ENCODE assay signal across 20 cellular contexts in the genomic region with DNA sequence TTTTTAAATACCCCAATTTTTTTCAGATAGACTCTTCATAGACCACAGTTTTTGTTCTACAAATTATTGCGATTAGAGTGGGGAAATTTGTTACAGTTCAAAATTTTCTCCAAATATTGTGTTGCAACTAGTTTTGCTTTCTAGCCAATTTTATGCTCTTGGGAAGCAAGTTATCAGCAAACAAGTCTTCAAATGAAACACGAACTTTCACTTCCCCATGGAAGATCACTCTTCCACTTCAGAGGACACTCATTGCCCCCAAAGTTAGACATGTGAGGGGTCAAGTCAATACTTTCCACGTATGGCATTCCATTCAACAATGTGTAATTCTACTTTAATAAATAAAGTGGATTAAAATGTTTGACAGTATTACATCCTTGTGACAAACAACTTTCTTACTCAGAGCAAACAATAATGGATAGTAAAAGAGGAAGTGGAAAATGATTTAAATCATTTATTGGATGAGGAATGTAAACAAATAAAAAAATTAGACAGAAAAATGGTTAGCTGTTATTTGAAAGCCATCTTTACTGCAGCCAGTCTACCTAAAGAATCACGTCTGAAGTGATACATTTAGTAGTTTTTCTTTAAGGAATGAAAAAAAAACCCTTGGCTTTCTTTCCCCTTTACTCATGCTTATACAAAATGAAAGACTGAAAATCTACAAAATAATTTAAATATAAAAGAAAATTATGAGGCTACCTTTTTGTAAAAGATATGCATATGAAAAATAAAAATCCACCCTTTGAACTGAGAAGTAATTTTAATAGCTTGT. TPM values are rescaled to one million over a fixed set of nuclear protein-coding genes. Genes with fewer than 3 reads are reported as not detected.
DNase-seq lines count a peak whose midpoint lies in the region; ATAC-seq, FAIRE-seq and TF ChIP-seq lines count a peak whose summit lies in the region.
"Had no signal": no experiment of that assay in that cellular context is flagged by ENCODE, and none has a peak within 500 bp of the region (broad histone marks: within the 10 kb centered on the region; RNA-seq: fewer than 3 reads in every experiment).

No MANE protein-coding gene starts in this region.

- DNase-seq in GM19238 (ENCODE audit: insufficient read length, low spot score) (peak; percentile 9), OCI-LY7 (ENCODE audit: low spot score) (peak; percentile 18), urothelium cell line (ENCODE audit: low spot score) (no peak), left lung (no peak), CD14-positive monocyte (ENCODE audit: low spot score) (no peak), uterus (no peak)
- DNase-seq: activated CD4-positive, alpha-beta T cell treated with anti-CD3 and anti-CD28 coated beads, Interleukin-2, amount 10 ng/mL, durations not matched to agents 7 days and 5 days; activated T-cell treated with anti-CD3 and anti-CD28 coated beads, Interleukin-2, amount 50 U/mL, for 4 hours; Calu3; caudate nucleus; gastrocnemius medialis; H9; NCI-H1436 treated with DMSO at 0.1 percent for 48 hours; occipital lobe had no signal

- no peaks in the 10 kb centered on the region for H3K36me3 Mint-ChIP-seq in CD14-positive monocyte

- no TSS peak for BruUV-seq in OCI-LY7 (replicated peaks; lab: Mats Ljungman, UMichigan)

- H3K9me3 ChIP-seq in BLaER1: no peaks in the 10 kb centered on the region
- no peaks in the 10 kb centered on the region for H3K9me3 ChIP-seq in OCI-LY7 (ENCODE audit: low read length)
- no peaks in the 10 kb centered on the region for H3K9me3 ChIP-seq in left lung
- no peaks in the 10 kb centered on the region for H3K9me3 ChIP-seq in uterus
- H3K9me3 ChIP-seq: gastrocnemius medialis had no signal

- no peaks in the 10 kb centered on the region for H4K20me1 ChIP-seq in BLaER1
- no peaks in the 10 kb centered on the region for H4K20me1 ChIP-seq in OCI-LY7 (ENCODE audit: insufficient read depth, low read length)

- H3K9me3 Mint-ChIP-seq in CD14-positive monocyte: peaks cover 0 to 12% (median 3%) of the 10 kb centered on the region in 7 donors
- H3K9me3 Mint-ChIP-seq: activated T-cell treated with anti-CD3 and anti-CD28 coated beads, Interleukin-2, amount 50 U/mL, for 4 hours had no signal

- no peak for TF ChIP-seq CTCF in OCI-LY7 (conservative IDR thresholded peaks at IDR 0.05; ENCODE audit: low read length)
- no peak for TF ChIP-seq CTCF in left lung (IDR thresholded peaks at IDR 0.05)
- no peak for TF ChIP-seq CTCF in CD14-positive monocyte (IDR thresholded peaks at IDR 0.05)
- TF ChIP-seq CTCF in uterus (IDR thresholded peaks at IDR 0.05): no peak

- peak overlapping the region; percentile 31 for H3K4me2 ChIP-seq in BLaER1
- H3K4me2 ChIP-seq in OCI-LY7 (ENCODE audit: low read length): no peak overlapping the region

- POLR2A ChIA-PET in OCI-LY7 (lab: Charles Lee): interaction anchor here (0.6 kb wide), 1 partner anchor 12 kb away, joined by 4 read pairs; no protein-coding TSS in a partner anchor

- no peaks in the 10 kb centered on the region for H3K36me3 ChIP-seq in BLaER1
- no peaks in the 10 kb centered on the region for H3K36me3 ChIP-seq in OCI-LY7 (ENCODE audit: insufficient read depth, low read length)
- no peaks in the 10 kb centered on the region for H3K36me3 ChIP-seq in left lung
- no peaks in the 10 kb centered on the region for H3K36me3 ChIP-seq in uterus
- H3K36me3 ChIP-seq: gastrocnemius medialis had no signal

- H3K4me1 ChIP-seq in BLaER1 (peaks cover 22% of the 10 kb centered on the region), OCI-LY7 (ENCODE audit: insufficient read depth, low read length, poor library complexity, severe bottlenecking) (peaks cover 7% of the 10 kb centered on the region), left lung (no peaks in the 10 kb centered on the region), uterus (no peaks in the 10 kb centered on the region)
- H3K4me1 ChIP-seq: gastrocnemius medialis had no signal

- H3K4me3 Mint-ChIP-seq in CD14-positive monocyte: no peak overlapping the region
- H3K4me3 Mint-ChIP-seq: activated CD4-positive, alpha-beta T cell treated with anti-CD3 and anti-CD28 coated beads, Interleukin-2, amount 10 ng/mL, durations not matched to agents 7 days and 5 days; activated T-cell treated with anti-CD3 and anti-CD28 coated beads, Interleukin-2, amount 50 U/mL, for 4 hours; H9; T-helper 2 cell treated with Interferon-gamma antibody and Interleukin-4, amounts not matched to agents 5 μg/mL and 100 μg/mL, for 36 hours had no signal

- peak; percentile 72 for ATAC-seq in HG03066 (IDR thresholded peaks at IDR 0.05; ENCODE audit: low read depth, unreplicated experiment)
- no peak for ATAC-seq in left lung
- ATAC-seq: activated T-cell treated with anti-CD3 and anti-CD28 coated beads, Interleukin-2, amount 50 U/mL, for 4 hours; gastrocnemius medialis had no signal

- no peaks in the 10 kb centered on the region for H3K27me3 ChIP-seq in BLaER1
- H3K27me3 ChIP-seq in left lung: no peaks in the 10 kb centered on the region
- H3K27me3 ChIP-seq in uterus: no peaks in the 10 kb centered on the region
- H3K27me3 ChIP-seq: gastrocnemius medialis had no signal

- H3K27ac Mint-ChIP-seq in CD14-positive monocyte: no peak overlapping the region
- H3K27ac Mint-ChIP-seq: activated CD4-positive, alpha-beta T cell treated with anti-CD3 and anti-CD28 coated beads, Interleukin-2, amount 10 ng/mL, durations not matched to agents 7 days and 5 days; H9; T-helper 2 cell treated with Interferon-gamma antibody and Interleukin-4, amounts not matched to agents 5 μg/mL and 100 μg/mL, for 36 hours had no signal

- CTCF ChIA-PET in OCI-LY7 (lab: Charles Lee; ENCODE audit: unreplicated experiment): no interaction called here

- H3K4me3 ChIP-seq in BLaER1 (no peak overlapping the region), OCI-LY7 (ENCODE audit: low read depth, low read length, poor library complexity, severe bottlenecking) (no peak overlapping the region), left lung (no peak overlapping the region), uterus (no peak overlapping the region)
- H3K4me3 ChIP-seq: gastrocnemius medialis had no signal

- H2AFZ ChIP-seq in OCI-LY7 (ENCODE audit: low read length): no peak overlapping the region

- intact Hi-C loops in OCI-LY7 (cut with micrococcal nuclease; ENCODE audit: unreplicated experiment): no loop called here
- intact Hi-C loops in left lung (cut with DNase I): no loop called here
- intact Hi-C loops in CD14-positive monocyte (cut with micrococcal nuclease): no loop called here
- intact Hi-C loops in uterus (cut with DNase I; ENCODE audit: low total_unique reads): no loop called here

- peaks cover 0 to under 1% (median under 1%) of the 10 kb centered on the region in 3 donors for H3K27me3 Mint-ChIP-seq in CD14-positive monocyte (ENCODE audit: low read depth in 3 of 3)
- H3K27me3 Mint-ChIP-seq: activated CD4-positive, alpha-beta T cell treated with anti-CD3 and anti-CD28 coated beads, Interleukin-2, amount 10 ng/mL, durations not matched to agents 7 days and 5 days had no signal

- no peak for TF ChIP-seq POLR2A in uterus (IDR thresholded peaks at IDR 0.05)

- H3K27ac ChIP-seq in BLaER1: no peak overlapping the region
- no peak overlapping the region for H3K27ac ChIP-seq in OCI-LY7 (ENCODE audit: low read depth, low read length, poor library complexity, severe bottlenecking)
- H3K27ac ChIP-seq in left lung: no peak overlapping the region
- H3K27ac ChIP-seq in uterus: no peak overlapping the region
- H3K27ac ChIP-seq: gastrocnemius medialis had no signal

- no peak for FAIRE-seq in urothelium cell line (lab: Jason Lieb, UNC)

- no peaks in the 10 kb centered on the region for H3K9me2 ChIP-seq in OCI-LY7 (ENCODE audit: insufficient read depth, low read length)

- no peak overlapping the region for H3K9ac ChIP-seq in BLaER1

- H3K4me1 Mint-ChIP-seq in CD14-positive monocyte: peaks cover 14% of the 10 kb centered on the region

- no peaks in the 10 kb centered on the region for H3K79me2 ChIP-seq in OCI-LY7 (ENCODE audit: insufficient read depth, low read depth, low read length)

RNA-seq across cellular contexts. Expression of a gene that starts 41.2 kb away (rescaled TPM):
- not detected in 2 replicates for total RNA-seq in OCI-LY7 (2014; rRNA removed; shearing (Covaris generic))
- total RNA-seq in OCI-LY7 (2022): not detected in 2 replicates
- total RNA-seq in left lung: 1 to 10 TPM in 1 of 2 donors, not detected in 1; 1.1 TPM
- not detected for polyA plus RNA-seq in CD14-positive monocyte
- total RNA-seq in uterus: under 1 TPM in 1 of 4 donors, not detected in 3; 0.14 TPM
- total RNA-seq: mesenteric fat pad, NCI-H460, occipital lobe, temporal lobe had no signal

Comparison
In these comparisons a context has a peak if more than half of its experiments do, and no peak if none do; other contexts are left out.
1. DNase-seq: peak in GM19238 (single experiment) and OCI-LY7 (single experiment); none in urothelium cell line (single experiment), left lung (0 of 2), CD14-positive monocyte (single experiment) and uterus (0 of 2).